Comparison of ENCODE assay signal across 8 cellular contexts in the genomic region with DNA sequence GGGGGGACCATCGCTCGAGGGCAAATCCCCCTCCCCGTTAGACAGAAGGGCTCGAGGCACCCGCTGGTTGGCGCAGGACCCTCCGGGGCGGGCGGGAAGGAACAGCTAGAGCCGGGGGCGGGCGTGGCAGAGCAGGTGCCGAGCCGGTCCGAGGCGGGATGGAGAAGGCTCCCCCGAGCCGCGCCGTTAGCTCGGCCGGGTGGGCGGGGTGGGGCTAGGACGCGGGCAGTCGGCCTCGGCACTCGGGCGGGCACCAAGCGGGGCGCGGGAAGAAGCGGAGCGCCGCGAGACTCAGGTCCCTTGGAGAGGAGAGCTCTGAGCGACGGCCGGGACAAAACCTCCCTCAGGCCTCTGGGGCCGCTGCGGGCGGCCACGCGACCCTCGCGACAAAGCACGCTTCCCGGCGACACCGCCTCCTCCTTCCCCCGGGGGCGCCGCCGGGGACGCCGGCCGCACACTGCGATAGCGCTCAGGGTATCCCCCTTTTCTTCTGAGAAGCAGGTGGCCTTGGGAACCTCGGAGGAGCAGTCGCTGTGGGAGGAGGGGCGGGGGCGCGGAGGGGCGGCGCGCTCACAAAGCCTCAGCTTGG. TPM values are rescaled to one million over a fixed set of nuclear protein-coding genes. Genes with fewer than 3 reads are reported as not detected.
A peak's percentile ranks its signal among the peaks of the same experiment; 100 is the strongest.
DNase-seq lines count a peak whose midpoint lies in the region; ATAC-seq and TF ChIP-seq lines count a peak whose summit lies in the region.

No MANE protein-coding gene starts in this region.

- TF ChIP-seq RAD21 in SK-N-SH (IDR thresholded peaks at IDR 0.05; ENCODE audit: low read length): no peak

- H3K4me2 ChIP-seq in SK-N-SH (peak overlapping the region; percentile 98), skeletal muscle satellite cell (ENCODE audit: low read length) (peak overlapping the region; percentile 86)

- no peaks in the 10 kb centered on the region for H4K20me1 ChIP-seq in SK-N-SH (ENCODE audit: insufficient read depth)

- peak overlapping the region; percentile 78; the same call in 1 of the 2 replicates for H2AFZ ChIP-seq in SK-N-SH (ENCODE audit: low read depth)

- peak overlapping the region; percentile 24 to 89; a peak in 3 of 4 replicates for H3K27ac ChIP-seq in SK-N-SH (ENCODE audit: low read depth in 2 of 2, low read length in 1 of 2)

- H3K4me1 ChIP-seq in ES-I3 (ENCODE audit: insufficient read depth, low read length) (no peaks in the 10 kb centered on the region), SK-N-SH (ENCODE audit: control insufficient read depth in 1 of 2, insufficient read depth in 2 of 2, low read depth in 1 of 2, low read length in 1 of 2) (peaks cover 0 to 21% of the 10 kb centered on the region in 2 experiments; a peak in 2 of 4 replicates), skeletal muscle satellite cell (ENCODE audit: control insufficient read depth, insufficient read depth, low read length) (peaks cover 13% of the 10 kb centered on the region)

- H3K9ac ChIP-seq in ES-I3 (ENCODE audit: low read depth, low read length) (peak overlapping the region; percentile 65; the same call in 1 of the 2 replicates), SK-N-SH (peak overlapping the region; percentile 72; the same call in 1 of the 2 replicates), skeletal muscle satellite cell (ENCODE audit: low read depth, low read length) (peak overlapping the region; percentile 76)

- POLR2A ChIA-PET in SK-N-SH (lab: Yijun Ruan, JAX): interaction anchor here (0.5 to 2.8 kb wide), 8 partner anchors 11 to 1254 kb away, joined by 3 to 13 read pairs (median 4); no protein-coding TSS in a partner anchor

- CTCF ChIA-PET in SK-N-SH (lab: Yijun Ruan, JAX): interaction anchor here (0.7 to 4.3 kb wide), 12 partner anchors 10 to 413 kb away, joined by 3 to 24 read pairs (median 5); no protein-coding TSS in a partner anchor

- peak; percentile 27 for ATAC-seq in left ventricle myocardium superior
- no peak for ATAC-seq in GM21825 (IDR thresholded peaks at IDR 0.05; ENCODE audit: unreplicated experiment)

- WGBS in SK-N-SH (ENCODE audit: low lambda C conversion rate): 0% methylated on average over 11 of the region's 67 CpGs

- no peak for TF ChIP-seq EP300 in SK-N-SH (IDR thresholded peaks at IDR 0.05; ENCODE audit: borderline replicate concordance in 1 of 2, low read depth in 1 of 2, low read length in 1 of 2)

- H3K27me3 ChIP-seq in SK-N-SH (ENCODE audit: insufficient read depth) (peaks cover 6% of the 10 kb centered on the region; the same call in 1 of the 2 replicates), skeletal muscle satellite cell (ENCODE audit: control insufficient read depth, insufficient read depth, low read length) (peaks cover 3% of the 10 kb centered on the region)

- TF ChIP-seq CTCF in HFF-Myc (IDR thresholded peaks at IDR 0.05; ENCODE audit: low read depth, low read length, missing control alignments) (no peak), SK-N-SH (IDR thresholded peaks at IDR 0.05) (no peak)

- H3K4me3 ChIP-seq in HFF-Myc (replicated peaks; ENCODE audit: low read depth, low read length) (peak overlapping the region; percentile 52), SK-N-SH (ENCODE audit: low read depth in 2 of 2, low read length in 1 of 2) (peak overlapping the region; percentile 68 to 79), skeletal muscle satellite cell (ENCODE audit: low read length) (peak overlapping the region; percentile 79)

- no peaks in the 10 kb centered on the region for H3K9me2 ChIP-seq in SK-N-SH

- H3K9me3 ChIP-seq in ES-I3 (ENCODE audit: control insufficient read depth, insufficient read depth, low read length): no peaks in the 10 kb centered on the region
- no peaks in the 10 kb centered on the region; the same call in 1 of the 2 replicates for H3K9me3 ChIP-seq in SK-N-SH
- no peaks in the 10 kb centered on the region for H3K9me3 ChIP-seq in skeletal muscle satellite cell (replicated peaks; ENCODE audit: low read length)

- H3K36me3 ChIP-seq in ES-I3 (ENCODE audit: insufficient read depth, low read length) (no peaks in the 10 kb centered on the region), SK-N-SH (replicated peaks in 1 of 2; ENCODE audit: control insufficient read depth in 1 of 2, insufficient read depth in 2 of 2, low read length in 1 of 2) (no peaks in the 10 kb centered on the region), skeletal muscle satellite cell (ENCODE audit: insufficient read depth, low read length) (no peaks in the 10 kb centered on the region)

- DNase-seq in HFF-Myc (ENCODE audit: extremely low read depth, low read depth) (no peak), SK-N-SH (peak; percentile 80), left ventricle myocardium superior (peak; percentile 48), putamen (ENCODE audit: low spot score) (no peak), activated gamma-delta T cell (lab: John Stamatoyannopoulos, UW) (no peak)

- peaks cover 7% of the 10 kb centered on the region; the same call in 1 of the 2 replicates for H3K79me2 ChIP-seq in SK-N-SH (ENCODE audit: insufficient read depth)

- no peaks in the 10 kb centered on the region for H3F3A ChIP-seq in SK-N-SH (replicated peaks; ENCODE audit: insufficient read depth)

- intact Hi-C loops in left ventricle myocardium superior (cut with micrococcal nuclease): no loop called here

TF ChIP-seq in SK-N-SH, 30 proteins besides CTCF, POLR2A, EP300 and RAD21:
- TF ChIP-seq SIN3A (IDR thresholded peaks at IDR 0.05; ENCODE audit: borderline replicate concordance, low read depth, low read length): no peak
- TF ChIP-seq MEF2A (IDR thresholded peaks at IDR 0.05; ENCODE audit: borderline replicate concordance, low read depth): no peak
- no peak for TF ChIP-seq TAF1 (IDR thresholded peaks at IDR 0.05; ENCODE audit: borderline replicate concordance, low read depth, low read length)
- no peak for TF ChIP-seq RCOR1 (IDR thresholded peaks at IDR 0.05; ENCODE audit: low read length)
- TF ChIP-seq MXI1 (IDR thresholded peaks at IDR 0.05; ENCODE audit: low read depth, low read length): peak; percentile 42
- no peak for TF ChIP-seq POLR2AphosphoS5 (IDR thresholded peaks at IDR 0.05; ENCODE audit: low read depth, low read length)
- no peak for TF ChIP-seq TCF12 (IDR thresholded peaks at IDR 0.05)
- no peak for TF ChIP-seq TEAD4 (IDR thresholded peaks at IDR 0.05; ENCODE audit: borderline replicate concordance, insufficient read depth)

RNA-seq across cellular contexts. Expression of a gene that starts 0.7 kb away (rescaled TPM):
- polyA plus RNA-seq in SK-N-SH (2012; rRNA removed): 10.9 and 11.6 TPM in 2 replicates
- 9.1 and 10.5 TPM in 2 replicates for polyA plus RNA-seq in SK-N-SH (2012; cell fraction: cytosol; rRNA removed)
- polyA plus RNA-seq in SK-N-SH (2012; cell fraction: nucleus; rRNA removed): 19.0 and 20.8 TPM in 2 replicates
- 347 TPM for total RNA-seq in left ventricle myocardium superior
- total RNA-seq in skeletal muscle satellite cell (2012; rRNA removed): 4.6 and 7.9 TPM in 2 replicates

Comparison
In these comparisons a context has a peak if more than half of its experiments do, and no peak if none do; other contexts are left out.
1. DNase-seq: peak in SK-N-SH (single experiment) and left ventricle myocardium superior (single experiment); none in HFF-Myc (single experiment), putamen (single experiment) and activated gamma-delta T cell (single experiment).
2. Peak in every context shown above with its lines, with median percentiles within 50 percentile points of each other: H3K9ac ChIP-seq and H3K4me3 ChIP-seq.